In genomic region chr1:111214884-111215283, GRCh38 we compare ENCODE assay signal across 11 cellular contexts. TPM values are rescaled to one million over a fixed set of nuclear protein-coding genes. Genes with fewer than 3 reads are reported as not detected.
A peak's percentile ranks its signal among the peaks of the same experiment; 100 is the strongest.
DNase-seq lines count a peak whose midpoint lies in the region; ATAC-seq and TF ChIP-seq lines count a peak whose summit lies in the region.
"Had no signal": no experiment of that assay in that cellular context is flagged by ENCODE, and none has a peak within 500 bp of the region (broad histone marks: within the 10 kb centered on the region; RNA-seq: fewer than 3 reads in every experiment).

No MANE protein-coding gene starts in this region.

- no peaks in the 10 kb centered on the region for H3K36me3 ChIP-seq in right atrium auricular region

- ATAC-seq in GM21360 (IDR thresholded peaks at IDR 0.05; ENCODE audit: unreplicated experiment) (no peak), GM21619 (IDR thresholded peaks at IDR 0.05; ENCODE audit: unreplicated experiment) (no peak)

- TF ChIP-seq CTCF in right atrium auricular region (IDR thresholded peaks at IDR 0.05) = no peak

- H3K9me3 ChIP-seq in right atrium auricular region = no peaks in the 10 kb centered on the region

- H3K27ac ChIP-seq in right atrium auricular region = no peak overlapping the region

- H3K4me3 ChIP-seq in right atrium auricular region = no peak overlapping the region

- TF ChIP-seq POLR2A in GM19193 (IDR thresholded peaks at IDR 0.05; ENCODE audit: extremely low read depth, insufficient read depth, insufficient read length) = peak; percentile 53

- H3K27me3 ChIP-seq in right atrium auricular region = no peaks in the 10 kb centered on the region

- H3K4me1 ChIP-seq in right atrium auricular region = no peaks in the 10 kb centered on the region

- peak; percentile 67 to 68 for DNase-seq in activated CD4-positive, alpha-beta T cell treated with anti-CD3 and anti-CD28 coated beads, Interleukin-2, amount 50 U/mL, for 4 hours
- peak; percentile 18 for DNase-seq in effector CD8-positive, alpha-beta T cell (lab: John Stamatoyannopoulos, UW)
- DNase-seq in stimulated activated CD8-positive, alpha-beta memory T cell treated with anti-CD3 and anti-CD28 coated beads, Interleukin-15, amount 100 ng/mL, for 1 hour (ENCODE audit: low read depth) = peak; percentile 57
- DNase-seq in iPS-NIHi7 (ENCODE audit: extremely low spot score) (no peak), right atrium auricular region (ENCODE audit: low spot score) (no peak)
- DNase-seq: NCI-H2171 treated with DMSO at 0.1 percent for 48 hours had no signal

RNA-seq across cellular contexts. Expression of gene CHI3L2, which starts 12.6 kb away (rescaled TPM):
- total RNA-seq in right atrium auricular region = 1 to 10 TPM in 1 of 2 donors, under 1 TPM in 1; 0.52 to 9.9 TPM
- total RNA-seq: fibroblast of villous mesenchyme, lung microvascular endothelial cell had no signal

RNA-seq across cellular contexts. Expression of gene DENND2D, which starts 14.4 kb away (rescaled TPM):
- total RNA-seq in right atrium auricular region = 1 to 10 TPM; 1.7 to 5.7 TPM

Comparison
In these comparisons a context has a peak if more than half of its experiments do, and no peak if none do; other contexts are left out.
1. DNase-seq: peak in activated CD4-positive, alpha-beta T cell treated with anti-CD3 and anti-CD28 coated beads, Interleukin-2, amount 50 U/mL, for 4 hours (2 of 2), effector CD8-positive, alpha-beta T cell (single experiment) and stimulated activated CD8-positive, alpha-beta memory T cell treated with anti-CD3 and anti-CD28 coated beads, Interleukin-15, amount 100 ng/mL, for 1 hour (single experiment); none in iPS-NIHi7 (single experiment) and right atrium auricular region (single experiment).